Comparison of ENCODE assay signal across 28 cellular contexts in genomic region chr1:182833271-182833670, GRCh38. TPM values are rescaled to one million over a fixed set of nuclear protein-coding genes. Genes with fewer than 3 reads are reported as not detected.
DNase-seq lines count a peak whose midpoint lies in the region; ATAC-seq, FAIRE-seq and TF ChIP-seq lines count a peak whose summit lies in the region.
"Had no signal": no experiment of that assay in that cellular context is flagged by ENCODE, and none has a peak within 500 bp of the region (broad histone marks: within the 10 kb centered on the region; RNA-seq: fewer than 3 reads in every experiment).

No MANE protein-coding gene starts in this region.

- intact Hi-C loops in K562 (cut with micrococcal nuclease) = no loop called here

- H3K9ac ChIP-seq in K562 (ENCODE audit: insufficient read depth in 1 of 2, low read depth in 2 of 2, low read length in 2 of 2) = no peak overlapping the region
- H3K9ac ChIP-seq: BLaER1 had no signal

- DNase-seq in LHCN-M2 (ENCODE audit: low read depth) (peak; percentile 43), K562 (ENCODE audit: extremely low read depth in 1 of 4, low spot score in 3 of 4) (no peak), fibroblast of the aortic adventitia (ENCODE audit: low read depth) (peak; percentile 6)
- DNase-seq in activated naive CD4-positive, alpha-beta T cell (lab: John Stamatoyannopoulos, UW) = no peak
- no peak for DNase-seq in stimulated activated CD4-positive, alpha-beta T cell treated with anti-CD3 and anti-CD28 coated beads, Interleukin-2, amount 100 ng/mL, for 48 hours
- no peak for DNase-seq in stimulated activated CD4-positive, alpha-beta T cell treated with anti-CD3 and anti-CD28 coated beads, Interleukin-4, amount 100 ng/mL, for 4 hours
- DNase-seq: activated CD8-positive, alpha-beta T cell treated with anti-CD3 and anti-CD28 coated beads, Interleukin-2, amount 10 ng/mL, durations not matched to agents 7 days and 5 days; activated naive CD4-positive, alpha-beta T cell treated with anti-CD3 and anti-CD28 coated beads for 36 hours; activated T-cell treated with anti-CD3 and anti-CD28 coated beads, Interleukin-2, amount 50 U/mL, for 4 hours; anterior cingulate cortex; KG1; left cardiac atrium; mesenchymal stem cell; naive B cell; NCI-H2029; NK-92 treated with Interleukin-12 subunit alpha and Interleukin-12 subunit beta, amount 100 ng/mL, for 24 hours; Peyer's patch; right cardiac atrium; uterus had no signal

- FAIRE-seq in K562 (lab: Jason Lieb, UNC) = no peak
- FAIRE-seq: A549, frontal cortex had no signal

- no peak for TF ChIP-seq CTCF in K562 (IDR thresholded peaks at IDR 0.05 in 2 of 3, conservative IDR thresholded peaks at IDR 0.05 in 1 of 3; ENCODE audit: insufficient read depth in 2 of 3, low read depth in 1 of 3, low read length in 3 of 3)
- TF ChIP-seq CTCF in fibroblast of the aortic adventitia (IDR thresholded peaks at IDR 0.05; ENCODE audit: insufficient read depth, low read length) = no peak

- H3K36me3 ChIP-seq in ACC112 (ENCODE audit: insufficient read depth, low read length) (no peaks in the 10 kb centered on the region), K562 (ENCODE audit: control insufficient read depth, insufficient read depth, low read length) (no peaks in the 10 kb centered on the region)
- H3K36me3 ChIP-seq: BLaER1, Peyer's patch, uterus had no signal

- peak overlapping the region; percentile 52 for H2AFZ ChIP-seq in ACC112 (ENCODE audit: low read length, unreplicated experiment)
- no peak overlapping the region for H2AFZ ChIP-seq in K562 (ENCODE audit: low read depth, low read length)
- H2AFZ ChIP-seq: GM23338 had no signal

- H3K4me2 ChIP-seq in K562 (ENCODE audit: insufficient read depth, low read length) = no peak overlapping the region
- H3K4me2 ChIP-seq: A549, BLaER1, GM23338 had no signal

- H3K9me1 ChIP-seq in K562 (ENCODE audit: control insufficient read depth, insufficient read depth, low read length) = no peaks in the 10 kb centered on the region

- CTCF ChIA-PET in K562 (lab: Yijun Ruan, JAX; ENCODE audit: low intra/inter-chr PET ratio) = no interaction called here

- H3K9me3 ChIP-seq in K562 (replicated peaks; ENCODE audit: control insufficient read depth, insufficient read depth, low read depth, low read length) = no peaks in the 10 kb centered on the region
- H3K9me3 ChIP-seq: A549, BLaER1, Peyer's patch, suprapubic skin, uterus had no signal

- no peak overlapping the region for H3K4me3 ChIP-seq in ACC112 (ENCODE audit: low read depth, low read length)
- H3K4me3 ChIP-seq in K562 = no peak overlapping the region
- no peak overlapping the region for H3K4me3 ChIP-seq in fibroblast of the aortic adventitia (ENCODE audit: low read depth, low read length)
- H3K4me3 ChIP-seq: A549, BLaER1, GM23338, Peyer's patch, suprapubic skin, uterus had no signal

- peaks cover 3% of the 10 kb centered on the region for H3K4me1 ChIP-seq in ACC112 (ENCODE audit: control insufficient read depth, insufficient read depth, low read length, unreplicated experiment)
- peaks cover 0 to 1% of the 10 kb centered on the region in 2 experiments; a peak in 2 of 5 replicates for H3K4me1 ChIP-seq in K562 (replicated peaks in 1 of 2; ENCODE audit: control insufficient read depth in 2 of 2, insufficient read depth in 2 of 2, low read length in 2 of 2)
- H3K4me1 ChIP-seq: A549, Peyer's patch, suprapubic skin, uterus had no signal

- no peaks in the 10 kb centered on the region for H4K20me1 ChIP-seq in K562 (replicated peaks; ENCODE audit: control insufficient read depth, insufficient read depth, low read length)
- H4K20me1 ChIP-seq: BLaER1 had no signal

- TF ChIP-seq EP300 in K562 (IDR thresholded peaks at IDR 0.05; ENCODE audit: low read length) = no peak

- TF ChIP-seq RAD21 in K562 (CRISPR knock-in tag; conservative IDR thresholded peaks at IDR 0.05 in 1 of 2, IDR thresholded peaks at IDR 0.05 in 1 of 2) = no peak

- H3K27me3 ChIP-seq in ACC112 (ENCODE audit: insufficient read depth, low read length) = no peaks in the 10 kb centered on the region
- H3K27me3 ChIP-seq in K562 (ENCODE audit: control insufficient read depth in 2 of 2, insufficient read depth in 2 of 2, low read length in 2 of 2) = no peaks in the 10 kb centered on the region
- H3K27me3 ChIP-seq: BLaER1, Peyer's patch, suprapubic skin, uterus had no signal

- POLR2A ChIA-PET in K562 (lab: Yijun Ruan, JAX) = interaction anchor here (1.3 kb wide), 1 partner anchor 8 kb away, joined by 3 read pairs; no protein-coding TSS in a partner anchor

- H3K79me2 ChIP-seq in ACC112 (ENCODE audit: control insufficient read depth, insufficient read depth, low read length, unreplicated experiment) (no peaks in the 10 kb centered on the region), K562 (ENCODE audit: control insufficient read depth, insufficient read depth, low read length) (no peaks in the 10 kb centered on the region)

- in situ Hi-C loops in K562 (cut with MboI) = no loop called here

- no TSS peak for BruUV-seq in K562 (replicated peaks; lab: Mats Ljungman, UMichigan)

- no peak for TF ChIP-seq POLR2A in K562 (conservative IDR thresholded peaks at IDR 0.05)

- ATAC-seq in K562 (no peak), GM21381 (IDR thresholded peaks at IDR 0.05; ENCODE audit: unreplicated experiment) (no peak)
- ATAC-seq: A549; activated CD4-positive, CD25-positive, alpha-beta regulatory T cell treated with anti-CD3 and anti-CD28 coated beads, Interleukin-2, amount 50 U/mL, for 24 hours; activated CD8-positive, alpha-beta T cell treated with anti-CD3 and anti-CD28 coated beads, Interleukin-2, amount 10 ng/mL, durations not matched to agents 7 days and 5 days; activated T-cell treated with anti-CD3 and anti-CD28 coated beads, Interleukin-2, amount 50 U/mL, for 4 hours; GM23338; left cardiac atrium; right cardiac atrium; SK-N-SH treated with all-trans-retinoic acid at 6 μM for 48 hours had no signal

- no peak overlapping the region for H3K27ac ChIP-seq in ACC112 (ENCODE audit: low read depth, low read length)
- no peak overlapping the region for H3K27ac ChIP-seq in K562 (ENCODE audit: extremely low read depth, low read depth, low read length)
- H3K27ac ChIP-seq: A549, BLaER1, Peyer's patch, suprapubic skin, uterus had no signal

TF ChIP-seq in K562, 482 proteins besides CTCF, POLR2A, EP300 and RAD21 (continues in another document):
- TF ChIP-seq MED1 (CRISPR knock-in tag; IDR thresholded peaks at IDR 0.05; ENCODE audit: borderline replicate concordance) (no peak), ZNF586 (CRISPR knock-in tag; conservative IDR thresholded peaks at IDR 0.05) (0 out of 2 replicates have a peak, but pooled peaks have one; percentile 40)

RNA-seq across cellular contexts. Expression of gene DHX9, which starts 5.9 kb away (rescaled TPM):
- 152 and 166 TPM in 2 replicates for total RNA-seq in LHCN-M2 (2014; rRNA removed)
- polyA plus RNA-seq in LHCN-M2 (2012) = 76.2 TPM
- total RNA-seq in K562 (2011; cell fraction: chromatin; rRNA removed; ENCODE audit: low replicate concordance) = 182 and 518 TPM in 2 replicates
- total RNA-seq in K562 (2011; cell fraction: nucleolus; rRNA removed) = 112 and 145 TPM in 2 replicates
- total RNA-seq in K562 (2011; cell fraction: nucleoplasm; rRNA removed) = 168 and 205 TPM in 2 replicates
- total RNA-seq in K562 (2014; rRNA removed) = 234 and 269 TPM in 2 replicates
- total RNA-seq in K562 (2014; rRNA removed; fragmentation: Illumina TruSeq; extraction: Trizol) = 355 and 364 TPM in 2 replicates
- 395 and 409 TPM in 2 replicates for total RNA-seq in K562 (2015; rRNA removed; fragmentation: Illumina TruSeq; extraction: Trizol)
- total RNA-seq in K562 (2021) = 329 and 341 TPM in 2 replicates
- polyA plus RNA-seq in K562 (2011; rRNA removed) = 241 and 373 TPM in 2 replicates
- polyA plus RNA-seq in K562 (2011; cell fraction: cytosol; rRNA removed) = 153 and 188 TPM in 2 replicates
- 193 and 234 TPM in 2 replicates for polyA plus RNA-seq in K562 (2011; cell fraction: nucleus; rRNA removed)
- 141 and 260 TPM in 2 replicates for polyA plus RNA-seq in K562 (2012)
- polyA plus RNA-seq in K562 (2014; fragmentation: Illumina TruSeq; extraction: Trizol) = 265 and 294 TPM in 2 replicates
- 100 to 1,000 TPM; 100 to 246 TPM for polyA plus RNA-seq in K562 (2014; fragmentation: Nextera tagmentation; extraction: Ambion mirVana)
- polyA plus RNA-seq in K562 (2014; rRNA removed) = 275 and 300 TPM in 2 replicates
- 621 and 707 TPM in 2 replicates for polyA minus RNA-seq in K562 (2011; rRNA and poly(A)+ RNA removed)
- polyA minus RNA-seq in K562 (2011; cell fraction: cytosol; rRNA and poly(A)+ RNA removed) = 125 and 221 TPM in 2 replicates
- 236 and 384 TPM in 2 replicates for polyA minus RNA-seq in K562 (2011; cell fraction: nucleus; rRNA and poly(A)+ RNA removed)
- total RNA-seq in fibroblast of the aortic adventitia (ENCODE audit: low replicate concordance) = 121 and 153 TPM in 2 replicates

RNA-seq across cellular contexts. Expression of gene NPL, which starts 43.7 kb away (rescaled TPM):
- 3.2 and 4.2 TPM in 2 replicates for total RNA-seq in LHCN-M2 (2014; rRNA removed)
- 1.3 TPM for polyA plus RNA-seq in LHCN-M2 (2012)
- total RNA-seq in K562 (2011; cell fraction: chromatin; rRNA removed; ENCODE audit: low replicate concordance) = 10.3 and 14.9 TPM in 2 replicates
- total RNA-seq in K562 (2011; cell fraction: nucleolus; rRNA removed) = 5.8 and 6.1 TPM in 2 replicates
- total RNA-seq in K562 (2011; cell fraction: nucleoplasm; rRNA removed) = 13.4 and 17.6 TPM in 2 replicates
- 7.3 and 9.9 TPM in 2 replicates for total RNA-seq in K562 (2014; rRNA removed)
- 13.4 and 17.9 TPM in 2 replicates for total RNA-seq in K562 (2014; rRNA removed; fragmentation: Illumina TruSeq; extraction: Trizol)
- total RNA-seq in K562 (2015; rRNA removed; fragmentation: Illumina TruSeq; extraction: Trizol) = 11.5 and 15.8 TPM in 2 replicates
- total RNA-seq in K562 (2021) = 14.3 and 15.0 TPM in 2 replicates
- 8.8 and 10.2 TPM in 2 replicates for polyA plus RNA-seq in K562 (2011; rRNA removed)
- polyA plus RNA-seq in K562 (2011; cell fraction: cytosol; rRNA removed) = 4.3 and 11.9 TPM in 2 replicates
- 15.2 and 18.7 TPM in 2 replicates for polyA plus RNA-seq in K562 (2011; cell fraction: nucleus; rRNA removed)
- 13.2 and 29.8 TPM in 2 replicates for polyA plus RNA-seq in K562 (2012)
- polyA plus RNA-seq in K562 (2014; fragmentation: Illumina TruSeq; extraction: Trizol) = 14.7 and 19.2 TPM in 2 replicates
- 10 to 100 TPM; 20.8 to 22.3 TPM for polyA plus RNA-seq in K562 (2014; fragmentation: Nextera tagmentation; extraction: Ambion mirVana)
- 14.0 and 14.2 TPM in 2 replicates for polyA plus RNA-seq in K562 (2014; rRNA removed)
- polyA minus RNA-seq in K562 (2011; rRNA and poly(A)+ RNA removed) = 13.2 and 21.9 TPM in 2 replicates
- polyA minus RNA-seq in K562 (2011; cell fraction: cytosol; rRNA and poly(A)+ RNA removed) = 3.3 and 5.7 TPM in 2 replicates
- 3.5 and 6.0 TPM in 2 replicates for polyA minus RNA-seq in K562 (2011; cell fraction: nucleus; rRNA and poly(A)+ RNA removed)
- 2.3 and 3.8 TPM in 2 replicates for total RNA-seq in fibroblast of the aortic adventitia (ENCODE audit: low replicate concordance)

Comparison
In these comparisons a context has a peak if more than half of its experiments do, and no peak if none do; other contexts are left out.
1. DNase-seq: peak in LHCN-M2 (single experiment) and fibroblast of the aortic adventitia (single experiment); none in K562 (0 of 4), activated naive CD4-positive, alpha-beta T cell (0 of 4), stimulated activated CD4-positive, alpha-beta T cell treated with anti-CD3 and anti-CD28 coated beads, Interleukin-2, amount 100 ng/mL, for 48 hours (0 of 2) and stimulated activated CD4-positive, alpha-beta T cell treated with anti-CD3 and anti-CD28 coated beads, Interleukin-4, amount 100 ng/mL, for 4 hours (0 of 2).